Comparison of ENCODE assay signal across 13 cellular contexts in the genomic region with DNA sequence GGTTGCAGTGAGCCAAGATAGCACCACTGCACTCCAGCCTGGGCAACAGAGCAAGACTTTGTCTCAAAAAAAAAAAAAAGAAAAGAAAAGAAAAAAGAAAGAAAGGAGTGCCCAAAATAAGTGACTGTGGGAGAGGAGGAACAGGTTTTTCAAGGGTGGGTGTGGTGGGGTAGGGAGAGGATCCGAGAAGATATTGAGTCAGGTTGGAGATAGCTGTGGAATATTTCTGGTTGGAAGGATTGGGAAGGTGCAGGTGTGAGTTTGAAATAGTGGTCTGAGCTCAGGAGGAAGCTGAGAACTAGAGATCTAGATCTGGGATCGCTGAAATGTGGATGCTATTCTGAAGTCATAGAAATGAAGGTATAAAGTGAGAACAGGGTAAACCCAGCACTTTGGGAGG. TPM values are rescaled to one million over a fixed set of nuclear protein-coding genes. Genes with fewer than 3 reads are reported as not detected.
A peak's percentile ranks its signal among the peaks of the same experiment; 100 is the strongest.
DNase-seq lines count a peak whose midpoint lies in the region; ATAC-seq and TF ChIP-seq lines count a peak whose summit lies in the region.
"Had no signal": no experiment of that assay in that cellular context is flagged by ENCODE, and none has a peak within 500 bp of the region (broad histone marks: within the 10 kb centered on the region; RNA-seq: fewer than 3 reads in every experiment).

No MANE protein-coding gene starts in this region.

- peak overlapping the region; percentile 90 for H3K27ac Mint-ChIP-seq in activated T-helper 17 cell treated with anti-CD3 and anti-CD28 coated beads, Interleukin-2, amount 50 U/mL, for 72 hours
- H3K27ac Mint-ChIP-seq in memory B cell = peak overlapping the region; percentile 21

- DNase-seq in right atrium auricular region (ENCODE audit: low spot score) (no peak), left ventricle myocardium inferior (no peak), memory B cell (ENCODE audit: low spot score in 2 of 2) (no peak), OCI-M1 (lab: John Stamatoyannopoulos, UW) (no peak), middle frontal gyrus (ENCODE audit: extremely low spot score, low spot score) (no peak)
- DNase-seq: BE2C; NK-92 treated with Interleukin-12 subunit alpha and Interleukin-12 subunit beta, amount 100 ng/mL, for 24 hours had no signal

- intact Hi-C loops in left ventricle myocardium inferior (cut with micrococcal nuclease) = no loop called here

- H3K27ac ChIP-seq in right atrium auricular region (peak overlapping the region; percentile 76 to 93), left ventricle myocardium inferior (replicated peaks) (no peak overlapping the region)

- no peaks in the 10 kb centered on the region for H3K9me3 Mint-ChIP-seq in activated T-helper 17 cell treated with anti-CD3 and anti-CD28 coated beads, Interleukin-2, amount 50 U/mL, for 72 hours
- no peaks in the 10 kb centered on the region for H3K9me3 Mint-ChIP-seq in memory B cell

- peaks cover 54% of the 10 kb centered on the region for H3K36me3 Mint-ChIP-seq in activated T-helper 17 cell treated with anti-CD3 and anti-CD28 coated beads, Interleukin-2, amount 50 U/mL, for 72 hours (ENCODE audit: low read depth)
- peaks cover 22% of the 10 kb centered on the region for H3K36me3 Mint-ChIP-seq in memory B cell

- peaks cover 0 to 70% of the 10 kb centered on the region in 2 donors for H3K4me1 ChIP-seq in right atrium auricular region
- peaks cover 74% of the 10 kb centered on the region for H3K4me1 ChIP-seq in left ventricle myocardium inferior
- H3K4me1 ChIP-seq: BE2C had no signal

- H3K4me3 Mint-ChIP-seq in activated T-helper 17 cell treated with anti-CD3 and anti-CD28 coated beads, Interleukin-2, amount 50 U/mL, for 72 hours = peak overlapping the region; percentile 32
- H3K4me3 Mint-ChIP-seq in memory B cell = no peak overlapping the region

- no peak for ATAC-seq in activated T-helper 17 cell treated with anti-CD3 and anti-CD28 coated beads, Interleukin-2, amount 50 U/mL, for 72 hours (replicated peaks)
- ATAC-seq in memory B cell (ENCODE audit: low read depth) (no peak), HG03045 (IDR thresholded peaks at IDR 0.05; ENCODE audit: unreplicated experiment) (no peak), GM18868 (IDR thresholded peaks at IDR 0.05; ENCODE audit: unreplicated experiment) (no peak)
- ATAC-seq: activated CD4-positive, CD25-positive, alpha-beta regulatory T cell treated with anti-CD3 and anti-CD28 coated beads, Interleukin-2, amount 50 U/mL, for 24 hours had no signal

- no peaks in the 10 kb centered on the region for H3K9me3 ChIP-seq in right atrium auricular region
- no peaks in the 10 kb centered on the region for H3K9me3 ChIP-seq in left ventricle myocardium inferior (replicated peaks)
- H3K9me3 ChIP-seq: BE2C had no signal

- H3K4me3 ChIP-seq in right atrium auricular region = no peak overlapping the region
- no peak overlapping the region for H3K4me3 ChIP-seq in left ventricle myocardium inferior

- no peaks in the 10 kb centered on the region for H3K27me3 Mint-ChIP-seq in activated T-helper 17 cell treated with anti-CD3 and anti-CD28 coated beads, Interleukin-2, amount 50 U/mL, for 72 hours
- no peaks in the 10 kb centered on the region for H3K27me3 Mint-ChIP-seq in memory B cell

- H3K27me3 ChIP-seq in right atrium auricular region (no peaks in the 10 kb centered on the region), left ventricle myocardium inferior (ENCODE audit: low read depth) (no peaks in the 10 kb centered on the region)
- H3K27me3 ChIP-seq: BE2C had no signal

- H3K4me1 Mint-ChIP-seq in activated T-helper 17 cell treated with anti-CD3 and anti-CD28 coated beads, Interleukin-2, amount 50 U/mL, for 72 hours = peaks cover 51% of the 10 kb centered on the region
- peaks cover 40% of the 10 kb centered on the region for H3K4me1 Mint-ChIP-seq in memory B cell

- H3K36me3 ChIP-seq in right atrium auricular region (no peaks in the 10 kb centered on the region), left ventricle myocardium inferior (no peaks in the 10 kb centered on the region)

- no peak for TF ChIP-seq CTCF in right atrium auricular region (IDR thresholded peaks at IDR 0.05)
- TF ChIP-seq CTCF in left ventricle myocardium inferior (IDR thresholded peaks at IDR 0.05; ENCODE audit: borderline replicate concordance) = no peak

RNA-seq across cellular contexts. Expression of gene SCAMP2, which starts 7.8 kb away (rescaled TPM):
- total RNA-seq in right atrium auricular region = 10 to 100 TPM; 72.3 to 80.9 TPM
- 40.7 TPM for total RNA-seq in left ventricle myocardium inferior
- total RNA-seq in activated T-helper 17 cell treated with anti-CD3 and anti-CD28 coated beads, Interleukin-2, amount 50 U/mL, for 72 hours = 100 to 1,000 TPM in 1 of 2 donors, 10 to 100 TPM in 1; 87.1 to 111 TPM

RNA-seq across cellular contexts. Expression of gene ULK3, which starts 22.4 kb away (rescaled TPM):
- total RNA-seq in right atrium auricular region (10 to 100 TPM; 38.1 to 42.9 TPM), left ventricle myocardium inferior (34.1 TPM)
- 10 to 100 TPM; 44.1 to 46.7 TPM for total RNA-seq in activated T-helper 17 cell treated with anti-CD3 and anti-CD28 coated beads, Interleukin-2, amount 50 U/mL, for 72 hours

RNA-seq across cellular contexts. Expression of gene MPI, which starts 24.5 kb away (rescaled TPM):
- 100 to 1,000 TPM in 1 of 2 donors, 10 to 100 TPM in 1; 59.3 to 131 TPM for total RNA-seq in right atrium auricular region
- 52.3 TPM for total RNA-seq in left ventricle myocardium inferior
- total RNA-seq in activated T-helper 17 cell treated with anti-CD3 and anti-CD28 coated beads, Interleukin-2, amount 50 U/mL, for 72 hours = 10 to 100 TPM; 51.8 to 98.5 TPM

RNA-seq across cellular contexts. Expression of gene CPLX3, which starts 38.9 kb away (rescaled TPM):
- 10 to 100 TPM in 1 of 2 donors, 1 to 10 TPM in 1; 1.1 to 10.8 TPM for total RNA-seq in right atrium auricular region
- total RNA-seq in left ventricle myocardium inferior = 1.2 TPM
- under 1 TPM; 0.15 to 0.19 TPM for total RNA-seq in activated T-helper 17 cell treated with anti-CD3 and anti-CD28 coated beads, Interleukin-2, amount 50 U/mL, for 72 hours
- total RNA-seq: lung microvascular endothelial cell, M059J had no signal

RNA-seq across cellular contexts. Expression of gene FAM219B, which starts 41.3 kb away (rescaled TPM):
- total RNA-seq in right atrium auricular region (10 to 100 TPM; 46.9 to 53.3 TPM), left ventricle myocardium inferior (108 TPM)
- 10 to 100 TPM; 65.6 to 98.3 TPM for total RNA-seq in activated T-helper 17 cell treated with anti-CD3 and anti-CD28 coated beads, Interleukin-2, amount 50 U/mL, for 72 hours
